14 cellular contexts compared by ENCODE assay signal in genomic region chr17:50452627-50453300, GRCh38. TPM values are rescaled to one million over a fixed set of nuclear protein-coding genes. Genes with fewer than 3 reads are reported as not detected.
DNase-seq lines count a peak whose midpoint lies in the region; ATAC-seq and TF ChIP-seq lines count a peak whose summit lies in the region.
"Had no signal": no experiment of that assay in that cellular context is flagged by ENCODE, and none has a peak within 500 bp of the region (broad histone marks: within the 10 kb centered on the region; RNA-seq: fewer than 3 reads in every experiment).

No MANE protein-coding gene starts in this region.

- no peak for TF ChIP-seq EP300 in upper lobe of left lung (IDR thresholded peaks at IDR 0.05)

- H3K36me3 ChIP-seq in upper lobe of left lung = no peaks in the 10 kb centered on the region

- no peaks in the 10 kb centered on the region for H3K27me3 ChIP-seq in upper lobe of left lung
- H3K27me3 ChIP-seq: ascending aorta had no signal

- intact Hi-C loops in dendritic cell treated with granulocyte-macrophage colony-stimulating factor and Interleukin-4, amounts not matched to agents 40 ng/mL and 50 ng/mL, for 4 days (cut with micrococcal nuclease) = no loop called here

- H3K27me3 Mint-ChIP-seq in dendritic cell treated with granulocyte-macrophage colony-stimulating factor and Interleukin-4, amounts not matched to agents 40 ng/mL and 50 ng/mL, for 4 days = no peaks in the 10 kb centered on the region

- peak overlapping the region in 3 of 4 donors; percentile 27 to 69 (median 67) for H3K27ac ChIP-seq in upper lobe of left lung
- H3K27ac ChIP-seq: ascending aorta, VCaP had no signal

- no peaks in the 10 kb centered on the region for H3K9me3 ChIP-seq in upper lobe of left lung
- H3K9me3 ChIP-seq: ascending aorta had no signal

- no peak for TF ChIP-seq POLR2A in upper lobe of left lung (IDR thresholded peaks at IDR 0.05)

- WGBS in upper lobe of left lung, 2 donors = 46 to 60% methylated on average over 10 of the region's 10 CpGs

- peaks cover 56% of the 10 kb centered on the region for H3K36me3 Mint-ChIP-seq in dendritic cell treated with granulocyte-macrophage colony-stimulating factor and Interleukin-4, amounts not matched to agents 40 ng/mL and 50 ng/mL, for 4 days (ENCODE audit: low read depth)

- TF ChIP-seq CTCF in GM20000 (IDR thresholded peaks at IDR 0.05; ENCODE audit: extremely low read depth, missing control alignments) = no peak
- no peak for TF ChIP-seq CTCF in upper lobe of left lung (IDR thresholded peaks at IDR 0.05)

- H3K4me1 ChIP-seq in upper lobe of left lung = peaks cover 10 to 26% (median 20%) of the 10 kb centered on the region in 4 donors
- H3K4me1 ChIP-seq: ascending aorta had no signal

- peak overlapping the region; percentile 58 for H3K4me3 Mint-ChIP-seq in dendritic cell treated with granulocyte-macrophage colony-stimulating factor and Interleukin-4, amounts not matched to agents 40 ng/mL and 50 ng/mL, for 4 days

- peak overlapping the region in 1 of 4 donors; percentile 4 for H3K4me3 ChIP-seq in upper lobe of left lung
- H3K4me3 ChIP-seq: ascending aorta had no signal

- H3K4me1 Mint-ChIP-seq in dendritic cell treated with granulocyte-macrophage colony-stimulating factor and Interleukin-4, amounts not matched to agents 40 ng/mL and 50 ng/mL, for 4 days (ENCODE audit: low read depth) = peaks cover 48% of the 10 kb centered on the region

- DNase-seq in GM20000 (ENCODE audit: low spot score) (peak; percentile 25), NAMALWA (ENCODE audit: low spot score) (peak; percentile 38), upper lobe of left lung (peak in 1 of 2 donors; percentile 33), T-helper 1 cell (no peak)
- DNase-seq: activated T-cell treated with anti-CD3 and anti-CD28 coated beads, Interleukin-2, amount 50 U/mL, for 1 hour; DMS153; midbrain; NCI-H2081 had no signal

- no peak for ATAC-seq in upper lobe of left lung (ENCODE audit: low FRiP score in 2 of 2)
- no peak for ATAC-seq in GM18909 (IDR thresholded peaks at IDR 0.05; ENCODE audit: poor library complexity, unreplicated experiment)
- ATAC-seq in HG03378 (IDR thresholded peaks at IDR 0.05; ENCODE audit: unreplicated experiment) = no peak

- H3K9me3 Mint-ChIP-seq in dendritic cell treated with granulocyte-macrophage colony-stimulating factor and Interleukin-4, amounts not matched to agents 40 ng/mL and 50 ng/mL, for 4 days = no peaks in the 10 kb centered on the region

- peak overlapping the region; percentile 75 for H3K27ac Mint-ChIP-seq in dendritic cell treated with granulocyte-macrophage colony-stimulating factor and Interleukin-4, amounts not matched to agents 40 ng/mL and 50 ng/mL, for 4 days

RNA-seq across cellular contexts. Expression of gene CHAD, which starts 15.9 kb away (rescaled TPM):
- total RNA-seq in upper lobe of left lung = under 1 TPM in 4 of 6 donors, not detected in 2; 0.13 to 0.30 (median 0.21) TPM
- total RNA-seq: ascending aorta, HT1080 had no signal

RNA-seq across cellular contexts. Expression of gene RSAD1, which starts 25.9 kb away (rescaled TPM):
- total RNA-seq in upper lobe of left lung = 10 to 100 TPM; 26.8 to 47.3 (median 34.9) TPM

RNA-seq across cellular contexts. Expression of gene ACSF2, which starts 26.7 kb away (rescaled TPM):
- 100 to 1,000 TPM in 4 of 6 donors, 10 to 100 TPM in 2; 52.3 to 239 (median 120) TPM for total RNA-seq in upper lobe of left lung

RNA-seq across cellular contexts. Expression of gene LRRC59, which starts 55.4 kb away (rescaled TPM):
- total RNA-seq in upper lobe of left lung = 100 to 1,000 TPM in 1 of 6 donors, 10 to 100 TPM in 5; 19.9 to 135 (median 67.0) TPM

RNA-seq across cellular contexts. Expression of gene MYCBPAP, which starts 55.5 kb away (rescaled TPM):
- 10 to 100 TPM in 1 of 6 donors, 1 to 10 TPM in 5; 1.0 to 14.7 (median 4.2) TPM for total RNA-seq in upper lobe of left lung
- total RNA-seq: HT1080 had no signal

Comparison
In these comparisons a context has a peak if more than half of its experiments do, and no peak if none do; other contexts are left out.
1. DNase-seq: peak in GM20000 (single experiment) and NAMALWA (single experiment); none in T-helper 1 cell (0 of 5).